In genomic region chr10:7102557-7103349, GRCh38 we compare ENCODE assay signal across 16 cellular contexts.
A peak's percentile ranks its signal among the peaks of the same experiment; 100 is the strongest.
DNase-seq lines count a peak whose midpoint lies in the region; ATAC-seq and TF ChIP-seq lines count a peak whose summit lies in the region.
"Had no signal": no experiment of that assay in that cellular context is flagged by ENCODE, and none has a peak within 500 bp of the region (broad histone marks: within the 10 kb centered on the region; RNA-seq: fewer than 3 reads in every experiment).

No MANE protein-coding gene starts in this region.

- intact Hi-C loops in posterior vena cava (cut with DNase I) = no loop called here
- intact Hi-C loops in body of pancreas (cut with DNase I) = no loop called here

- H3K27me3 ChIP-seq in BLaER1 treated with 17β-estradiol and CSF1 and Interleukin-3, amounts not matched to agents 10 nM and 100 nM = no peaks in the 10 kb centered on the region
- no peaks in the 10 kb centered on the region for H3K27me3 ChIP-seq in body of pancreas
- H3K27me3 ChIP-seq: neutrophil had no signal

- H4K20me1 ChIP-seq in BLaER1 treated with 17β-estradiol and CSF1 and Interleukin-3, amounts not matched to agents 10 nM and 100 nM = no peaks in the 10 kb centered on the region

- H3K4me2 ChIP-seq in BLaER1 treated with 17β-estradiol and CSF1 and Interleukin-3, amounts not matched to agents 10 nM and 100 nM = peak overlapping the region; percentile 17 to 87 (median 70); a peak in 20 of 22 replicates

- peaks cover 5 to 22% (median 13%) of the 10 kb centered on the region in 11 experiments for H3K9me3 ChIP-seq in BLaER1 treated with 17β-estradiol and CSF1 and Interleukin-3, amounts not matched to agents 10 nM and 100 nM (replicated peaks in 1 of 11)
- H3K9me3 ChIP-seq in body of pancreas = no peaks in the 10 kb centered on the region
- H3K9me3 ChIP-seq: Caco-2, neutrophil had no signal

- no peak for TF ChIP-seq CTCF in body of pancreas (IDR thresholded peaks at IDR 0.05)

- WGBS in body of pancreas, 2 donors = 64 to 76% methylated on average over 7 of the region's 7 CpGs

- H3K9ac ChIP-seq in BLaER1 treated with 17β-estradiol and CSF1 and Interleukin-3, amounts not matched to agents 10 nM and 100 nM = peak overlapping the region in 4 of 11 experiments; percentile 26 to 60 (median 53); a peak in 7 of 22 replicates
- H3K9ac ChIP-seq: GM23248 had no signal

- peak overlapping the region in 7 of 11 experiments; percentile 30 to 64 (median 48); a peak in 13 of 22 replicates for H3K27ac ChIP-seq in BLaER1 treated with 17β-estradiol and CSF1 and Interleukin-3, amounts not matched to agents 10 nM and 100 nM
- H3K27ac ChIP-seq in body of pancreas = no peak overlapping the region
- H3K27ac ChIP-seq: GM23248, neutrophil had no signal

- no peak for TF ChIP-seq POLR2A in body of pancreas (IDR thresholded peaks at IDR 0.05)

- peaks cover 0 to 4% (median 0%) of the 10 kb centered on the region in 11 experiments; a peak in 1 of 22 replicates for H3K36me3 ChIP-seq in BLaER1 treated with 17β-estradiol and CSF1 and Interleukin-3, amounts not matched to agents 10 nM and 100 nM
- H3K36me3 ChIP-seq in body of pancreas (replicated peaks in 1 of 2; ENCODE audit: insufficient read depth in 1 of 2, low read depth in 2 of 2) = no peaks in the 10 kb centered on the region
- H3K36me3 ChIP-seq: neutrophil had no signal

- peak overlapping the region in 3 of 10 experiments; percentile 5 to 40 (median 27); a peak in 3 of 20 replicates for H3K4me3 ChIP-seq in BLaER1 treated with 17β-estradiol and CSF1 and Interleukin-3, amounts not matched to agents 10 nM and 100 nM
- H3K4me3 ChIP-seq in body of pancreas = no peak overlapping the region
- H3K4me3 ChIP-seq: GM23248 had no signal

- H3K4me1 ChIP-seq in BLaER1 treated with 17β-estradiol and CSF1 and Interleukin-3, amounts not matched to agents 10 nM and 100 nM = peaks cover 10 to 41% (median 36%) of the 10 kb centered on the region in 10 experiments; a peak in 18 of 20 replicates
- no peaks in the 10 kb centered on the region for H3K4me1 ChIP-seq in body of pancreas
- H3K4me1 ChIP-seq: Caco-2 had no signal

- DNase-seq in posterior vena cava (ENCODE audit: low spot score) (no peak), body of pancreas (no peak), islet precursor cell (no peak), NCI-H2107 (lab: John Stamatoyannopoulos, UW) (no peak)
- DNase-seq: activated CD4-positive, alpha-beta T cell treated with anti-CD3 and anti-CD28 coated beads for 1 hour; activated T-cell treated with anti-CD3 and anti-CD28 coated beads, Interleukin-2, amount 50 U/mL, for 1 hour; amniotic stem cell; Caco-2; GM23248; NCI-H2171; SHP77 treated with DMSO at 0.1 percent for 48 hours had no signal

- ATAC-seq in GM19043 (IDR thresholded peaks at IDR 0.05; ENCODE audit: low read depth, unreplicated experiment) = peak; percentile 57
- peak; percentile 62 for ATAC-seq in HG02678 (IDR thresholded peaks at IDR 0.05; ENCODE audit: unreplicated experiment)
- ATAC-seq in HG03558 (IDR thresholded peaks at IDR 0.05; ENCODE audit: extremely low read depth, unreplicated experiment) = peak; percentile 59
- no peak for ATAC-seq in body of pancreas

Comparison
In these comparisons a context has a peak if more than half of its experiments do, and no peak if none do; other contexts are left out.
1. H3K27ac ChIP-seq: peak in BLaER1 treated with 17β-estradiol and CSF1 and Interleukin-3, amounts not matched to agents 10 nM and 100 nM (7 of 11); none in body of pancreas (0 of 4).